2 cellular contexts compared by ENCODE assay signal in genomic region chr9:124813041-124813440, GRCh38.
TF ChIP-seq lines count a peak whose summit lies in the region.

No MANE protein-coding gene starts in this region.

TF ChIP-seq in A549, 52 proteins besides CTCF, POLR2A, EP300 and RAD21:
- TF ChIP-seq GATA3 (IDR thresholded peaks at IDR 0.05; ENCODE audit: borderline replicate concordance) (no peak), MAX (IDR thresholded peaks at IDR 0.05) (no peak), HDAC2 (IDR thresholded peaks at IDR 0.05) (no peak), ZC3H11A (IDR thresholded peaks at IDR 0.05) (no peak), SREBF2 (IDR thresholded peaks at IDR 0.05) (no peak), RARB (CRISPR knock-in tag; IDR thresholded peaks at IDR 0.05) (no peak)
TF ChIP-seq in A549: peak in this region for 0.

TF ChIP-seq in IMR-90, 13 proteins besides CTCF, POLR2A, EP300 and RAD21:
- TF ChIP-seq SMC3 (IDR thresholded peaks at IDR 0.05; ENCODE audit: low read depth, low read length): no peak
- no peak for TF ChIP-seq RCOR1 (IDR thresholded peaks at IDR 0.05; ENCODE audit: insufficient replicate concordance, low read length)
- no peak for TF ChIP-seq BHLHE40 (IDR thresholded peaks at IDR 0.05; ENCODE audit: low read depth, low read length)
- TF ChIP-seq USF2 (IDR thresholded peaks at IDR 0.05; ENCODE audit: low read depth, low read length): no peak
- TF ChIP-seq CHD1 (IDR thresholded peaks at IDR 0.05; ENCODE audit: low read depth, low read length): no peak
- TF ChIP-seq MAZ (IDR thresholded peaks at IDR 0.05; ENCODE audit: borderline replicate concordance, low read depth, low read length): no peak
- TF ChIP-seq MAFK (IDR thresholded peaks at IDR 0.05; ENCODE audit: low read depth, low read length): no peak
- no peak for TF ChIP-seq RFX5 (IDR thresholded peaks at IDR 0.05; ENCODE audit: low read depth, low read length)
- no peak for TF ChIP-seq ELK1 (IDR thresholded peaks at IDR 0.05; ENCODE audit: borderline replicate concordance, low read depth, low read length)
- TF ChIP-seq NFE2L2 (IDR thresholded peaks at IDR 0.05; ENCODE audit: low read depth, low read length): no peak
- no peak for TF ChIP-seq MXI1 (IDR thresholded peaks at IDR 0.05; ENCODE audit: borderline replicate concordance, low read depth, low read length)
- no peak for TF ChIP-seq CEBPB (IDR thresholded peaks at IDR 0.05; ENCODE audit: low read depth, low read length)
- no peak for TF ChIP-seq FOS (IDR thresholded peaks at IDR 0.05; ENCODE audit: low read depth, low read length)
